In genomic region chr7:36261019-36261754, GRCh38 we compare ENCODE assay signal across 1 cellular context.
TF ChIP-seq lines count a peak whose summit lies in the region.

No MANE protein-coding gene starts in this region.

TF ChIP-seq in GM12878, 131 proteins besides CTCF, POLR2A, EP300 and RAD21 (continued from another document):
- TF ChIP-seq ATF7 (IDR thresholded peaks at IDR 0.05; ENCODE audit: low read depth) (peak; percentile 66; the same call in 1 of the 2 replicates), E2F8 (IDR thresholded peaks at IDR 0.05; ENCODE audit: low read depth, partially characterized antibody) (no peak)
